In genomic region chr11:134942633-134943032, GRCh38 we compare ENCODE assay signal across 20 cellular contexts.
"Had no signal": no experiment of that assay in that cellular context is flagged by ENCODE, and none has a peak within 500 bp of the region (broad histone marks: within the 10 kb centered on the region; RNA-seq: fewer than 3 reads in every experiment).

No MANE protein-coding gene starts in this region.

- H3K9me3 ChIP-seq: neutrophil, right lobe of liver, testis, vagina had no signal

- H3K4me1 ChIP-seq: parathyroid adenoma, right lobe of liver, testis, vagina had no signal

- H3K4me2 ChIP-seq: hepatocyte had no signal

- DNase-seq: activated CD4-positive, alpha-beta T cell treated with anti-CD3 and anti-CD28 coated beads, Interleukin-2, amount 10 ng/mL, durations not matched to agents 7 days and 5 days; activated gamma-delta T cell treated with Interleukin-2 at 50 U/mL for 16 hours; foreskin melanocyte; immature natural killer cell; left ventricle myocardium superior; mammary epithelial cell; natural killer cell; right lobe of liver; small intestine; stimulated activated naive B cell treated with anti-CD40 and anti-IgM and Interleukin-4, amounts not matched to agents 10 μg/mL and 1 μg/mL and 100 μg/mL, for 72 hours; T-cell had no signal

- ATAC-seq: activated CD4-positive, CD25-positive, alpha-beta regulatory T cell treated with anti-CD3 and anti-CD28 coated beads, Interleukin-2, amount 50 U/mL, for 24 hours; activated CD8-positive, alpha-beta T cell treated with anti-CD3 and anti-CD28 coated beads for 36 hours; left ventricle myocardium superior; natural killer cell; right lobe of liver; stimulated activated naive B cell treated with anti-CD40 and anti-IgM and Interleukin-4, amounts not matched to agents 10 μg/mL and 1 μg/mL and 100 μg/mL, for 72 hours; T-cell had no signal

- H2AFZ ChIP-seq: hepatocyte, parathyroid adenoma had no signal

- H3K9ac ChIP-seq: parathyroid adenoma had no signal

- H3K4me3 ChIP-seq: coronary artery, hepatocyte, right lobe of liver, testis, vagina had no signal

- H3K27ac ChIP-seq: coronary artery, hepatocyte, neutrophil, parathyroid adenoma, right lobe of liver, testis, vagina, VCaP had no signal

- H3K36me3 ChIP-seq: neutrophil, right lobe of liver, vagina had no signal

- H3K27me3 ChIP-seq: hepatocyte, neutrophil, right lobe of liver, testis, vagina had no signal
